In the genomic region with DNA sequence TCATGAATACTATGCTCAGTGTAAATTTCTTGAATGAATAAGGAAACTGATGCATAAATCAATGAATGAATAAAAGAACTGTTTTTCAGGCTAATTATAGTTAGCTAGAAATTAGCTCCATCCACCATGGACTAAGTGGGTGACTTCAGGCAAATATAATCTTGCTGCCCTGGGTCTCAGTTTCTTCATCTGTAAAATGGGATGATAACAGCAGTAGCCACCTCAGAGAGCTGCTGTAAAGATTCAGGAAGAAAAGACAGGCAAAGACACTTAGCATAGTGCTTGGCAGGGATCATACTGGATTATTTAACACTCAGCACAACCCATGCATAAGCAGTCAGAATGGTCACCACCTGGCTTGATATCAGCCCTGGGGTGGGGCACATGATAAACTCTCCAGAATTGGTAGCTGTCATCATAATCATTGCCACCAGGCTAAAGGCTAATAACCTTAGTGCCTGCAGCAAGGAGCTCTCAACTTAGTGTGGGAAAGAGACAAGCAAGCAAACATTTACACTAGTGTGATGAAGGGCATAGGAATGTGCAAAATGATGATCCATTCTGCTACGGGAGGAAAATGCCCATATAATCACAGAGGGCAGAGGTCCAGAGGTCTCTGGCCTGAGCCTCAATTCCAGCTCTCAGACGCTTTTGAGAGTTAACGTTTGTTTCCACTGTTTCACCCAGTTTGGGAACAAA, we compare ENCODE assay signal across 1 cellular context.
A peak's percentile ranks its signal among the peaks of the same experiment; 100 is the strongest.
TF ChIP-seq lines count a peak whose summit lies in the region.

No MANE protein-coding gene starts in this region.

TF ChIP-seq in HepG2, 621 proteins besides CTCF, POLR2A, EP300 and RAD21 (continued from another document and continues in another):
- TF ChIP-seq THRA (CRISPR knock-in tag; IDR thresholded peaks at IDR 0.05; ENCODE audit: borderline replicate concordance): 0 out of 2 replicates have a peak, but pooled peaks have one; percentile 17
- no peak for TF ChIP-seq PRDM15 (CRISPR knock-in tag; IDR thresholded peaks at IDR 0.05)
- no peak for TF ChIP-seq ZNF367 (CRISPR knock-in tag; IDR thresholded peaks at IDR 0.05; ENCODE audit: borderline replicate concordance)
- no peak for TF ChIP-seq ZNF577 (CRISPR knock-in tag; IDR thresholded peaks at IDR 0.05; ENCODE audit: borderline replicate concordance, low read depth)
- TF ChIP-seq REL (CRISPR knock-in tag; conservative IDR thresholded peaks at IDR 0.05): no peak
- no peak for TF ChIP-seq HIVEP1 (CRISPR knock-in tag; IDR thresholded peaks at IDR 0.05)
- TF ChIP-seq ZNF782 (CRISPR knock-in tag; IDR thresholded peaks at IDR 0.05; ENCODE audit: borderline replicate concordance): no peak
- TF ChIP-seq FOXP1 (IDR thresholded peaks at IDR 0.05): no peak
- TF ChIP-seq FOXP1 (CRISPR knock-in tag; IDR thresholded peaks at IDR 0.05): peak; percentile 46; the same call in 1 of the 2 replicates
- TF ChIP-seq NONO (IDR thresholded peaks at IDR 0.05): no peak
- TF ChIP-seq NONO (CRISPR knock-in tag; conservative IDR thresholded peaks at IDR 0.05): no peak
- no peak for TF ChIP-seq ZNF17 (CRISPR knock-in tag; IDR thresholded peaks at IDR 0.05)
- TF ChIP-seq RFX1 (IDR thresholded peaks at IDR 0.05): no peak
- no peak for TF ChIP-seq CERS6 (CRISPR knock-in tag; IDR thresholded peaks at IDR 0.05)
- TF ChIP-seq HES4 (CRISPR knock-in tag; IDR thresholded peaks at IDR 0.05; ENCODE audit: borderline replicate concordance): no peak
- TF ChIP-seq ZNF572 (CRISPR knock-in tag; IDR thresholded peaks at IDR 0.05): no peak
- TF ChIP-seq, protein P1, sequence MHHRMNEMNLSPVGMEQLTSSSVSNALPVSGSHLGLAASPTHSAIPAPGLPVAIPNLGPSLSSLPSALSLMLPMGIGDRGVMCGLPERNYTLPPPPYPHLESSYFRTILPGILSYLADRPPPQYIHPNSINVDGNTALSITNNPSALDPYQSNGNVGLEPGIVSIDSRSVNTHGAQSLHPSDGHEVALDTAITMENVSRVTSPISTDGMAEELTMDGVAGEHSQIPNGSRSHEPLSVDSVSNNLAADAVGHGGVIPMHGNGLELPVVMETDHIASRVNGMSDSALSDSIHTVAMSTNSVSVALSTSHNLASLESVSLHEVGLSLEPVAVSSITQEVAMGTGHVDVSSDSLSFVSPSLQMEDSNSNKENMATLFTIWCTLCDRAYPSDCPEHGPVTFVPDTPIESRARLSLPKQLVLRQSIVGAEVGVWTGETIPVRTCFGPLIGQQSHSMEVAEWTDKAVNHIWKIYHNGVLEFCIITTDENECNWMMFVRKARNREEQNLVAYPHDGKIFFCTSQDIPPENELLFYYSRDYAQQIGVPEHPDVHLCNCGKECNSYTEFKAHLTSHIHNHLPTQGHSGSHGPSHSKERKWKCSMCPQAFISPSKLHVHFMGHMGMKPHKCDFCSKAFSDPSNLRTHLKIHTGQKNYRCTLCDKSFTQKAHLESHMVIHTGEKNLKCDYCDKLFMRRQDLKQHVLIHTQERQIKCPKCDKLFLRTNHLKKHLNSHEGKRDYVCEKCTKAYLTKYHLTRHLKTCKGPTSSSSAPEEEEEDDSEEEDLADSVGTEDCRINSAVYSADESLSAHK (CRISPR knock-in tag; IDR thresholded peaks at IDR 0.05; ENCODE audit: borderline replicate concordance): no peak
- TF ChIP-seq ZBTB4 (CRISPR knock-in tag; IDR thresholded peaks at IDR 0.05; ENCODE audit: borderline replicate concordance): no peak
- TF ChIP-seq ZNF205 (CRISPR knock-in tag; IDR thresholded peaks at IDR 0.05): no peak
- TF ChIP-seq ZNF326 (CRISPR knock-in tag; IDR thresholded peaks at IDR 0.05; ENCODE audit: borderline replicate concordance): no peak
- TF ChIP-seq PAX8 (CRISPR knock-in tag; IDR thresholded peaks at IDR 0.05; ENCODE audit: borderline replicate concordance): no peak
- TF ChIP-seq ZNF580 (CRISPR knock-in tag; IDR thresholded peaks at IDR 0.05; ENCODE audit: borderline replicate concordance, low read depth): no peak
- no peak for TF ChIP-seq POGK (CRISPR knock-in tag; conservative IDR thresholded peaks at IDR 0.05)
- TF ChIP-seq RBFOX2 (IDR thresholded peaks at IDR 0.05; ENCODE audit: low read depth, low read length): no peak
- no peak for TF ChIP-seq HDAC2 (CRISPR knock-in tag; IDR thresholded peaks at IDR 0.05)
- TF ChIP-seq ZNF142 (CRISPR knock-in tag; IDR thresholded peaks at IDR 0.05): no peak
- TF ChIP-seq, protein P2, sequence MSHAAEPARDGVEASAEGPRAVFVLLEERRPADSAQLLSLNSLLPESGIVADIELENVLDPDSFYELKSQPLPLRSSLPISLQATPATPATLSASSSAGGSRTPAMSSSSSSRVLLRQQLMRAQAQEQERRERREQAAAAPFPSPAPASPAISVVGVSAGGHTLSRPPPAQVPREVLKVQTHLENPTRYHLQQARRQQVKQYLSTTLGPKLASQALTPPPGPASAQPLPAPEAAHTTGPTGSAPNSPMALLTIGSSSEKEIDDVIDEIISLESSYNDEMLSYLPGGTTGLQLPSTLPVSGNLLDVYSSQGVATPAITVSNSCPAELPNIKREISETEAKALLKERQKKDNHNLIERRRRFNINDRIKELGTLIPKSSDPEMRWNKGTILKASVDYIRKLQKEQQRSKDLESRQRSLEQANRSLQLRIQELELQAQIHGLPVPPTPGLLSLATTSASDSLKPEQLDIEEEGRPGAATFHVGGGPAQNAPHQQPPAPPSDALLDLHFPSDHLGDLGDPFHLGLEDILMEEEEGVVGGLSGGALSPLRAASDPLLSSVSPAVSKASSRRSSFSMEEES (CRISPR knock-in tag; IDR thresholded peaks at IDR 0.05): no peak
- TF ChIP-seq MTF2 (CRISPR knock-in tag; IDR thresholded peaks at IDR 0.05; ENCODE audit: borderline replicate concordance): no peak
- TF ChIP-seq ZNF567 (CRISPR knock-in tag; IDR thresholded peaks at IDR 0.05; ENCODE audit: borderline replicate concordance): no peak
- TF ChIP-seq TBL1XR1 (IDR thresholded peaks at IDR 0.05; ENCODE audit: borderline replicate concordance, low read length, partially characterized antibody): peak; percentile 73
- TF ChIP-seq SRSF9 (IDR thresholded peaks at IDR 0.05; ENCODE audit: borderline replicate concordance, insufficient read depth, low read depth, low read length, poor library complexity, severe bottlenecking): no peak
